Comparison of ENCODE assay signal across 8 cellular contexts in genomic region chr14:24146622-24146977, GRCh38.
A peak's percentile ranks its signal among the peaks of the same experiment; 100 is the strongest.
DNase-seq lines count a peak whose midpoint lies in the region; ATAC-seq lines count a peak whose summit lies in the region.

No MANE protein-coding gene starts in this region.

- peak overlapping the region; percentile 92 for H3K27ac ChIP-seq in caudate nucleus (ENCODE audit: low read depth, low read length)

- DNase-seq in AG08396 (ENCODE audit: low spot score) (peak; percentile 96), NCI-H2227 treated with DMSO at 0.1 percent for 48 hours (lab: John Stamatoyannopoulos, UW) (peak; percentile 96), caudate nucleus (lab: John Stamatoyannopoulos, UW) (peak in 60 of 61 donors; percentile 22 to 89 (median 76)), iris pigment epithelial cell (ENCODE audit: low read depth) (peak; percentile 97)
- peak; percentile 63 to 93 (median 72) for DNase-seq in activated CD4-positive, CD25-positive, alpha-beta regulatory T cell (lab: John Stamatoyannopoulos, UW)
- peak; percentile 78 to 93 for DNase-seq in stimulated activated CD4-positive, alpha-beta T cell treated with anti-CD3 and anti-CD28 coated beads, Interleukin-12 subunit alpha, Interleukin-12 subunit beta, amount 100 ng/mL, for 24 hours (ENCODE audit: low read depth in 2 of 2)

- ATAC-seq in GM19023 (IDR thresholded peaks at IDR 0.05; ENCODE audit: unreplicated experiment) (peak; percentile 69), HG03196 (IDR thresholded peaks at IDR 0.05; ENCODE audit: unreplicated experiment) (peak; percentile 64)

Comparison
In these comparisons a context has a peak if more than half of its experiments do, and no peak if none do; other contexts are left out.
1. Peak in every context shown above with its lines: DNase-seq, ATAC-seq and H3K27ac ChIP-seq.